Comparison of ENCODE assay signal across 1 cellular context in genomic region chr19:3033595-3034193, GRCh38.
TF ChIP-seq lines count a peak whose summit lies in the region.

No MANE protein-coding gene starts in this region.

TF ChIP-seq in WTC11, 78 proteins besides CTCF, POLR2A, EP300 and RAD21:
- TF ChIP-seq ZNF121 (CRISPR knock-in tag; IDR thresholded peaks at IDR 0.05) (peak; percentile 77; the same call in 1 of the 2 replicates), ZNF232 (CRISPR knock-in tag; IDR thresholded peaks at IDR 0.05) (no peak)
